ENCODE assay signal across 8 cellular contexts in the genomic region with DNA sequence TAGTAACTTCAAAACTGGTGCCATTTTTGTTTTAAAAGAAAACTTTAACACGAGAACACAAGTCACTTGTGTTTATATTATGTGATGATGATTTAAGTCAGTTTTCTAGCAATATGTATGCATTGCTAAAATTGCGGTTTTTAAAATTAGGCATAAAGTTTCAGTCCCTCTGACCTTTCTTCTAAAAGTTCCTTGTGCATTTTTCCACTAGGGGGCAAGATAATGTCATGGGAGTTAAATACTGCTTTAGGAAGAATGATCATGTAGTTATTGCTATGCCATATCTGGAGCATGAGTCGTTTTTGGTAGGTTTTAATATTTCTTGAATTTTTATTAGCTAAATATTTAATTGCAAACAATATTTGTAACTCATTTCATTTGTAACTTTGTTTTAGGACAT. TPM values are rescaled to one million over a fixed set of nuclear protein-coding genes. Genes with fewer than 3 reads are reported as not detected.
A peak's percentile ranks its signal among the peaks of the same experiment; 100 is the strongest.
DNase-seq lines count a peak whose midpoint lies in the region; FAIRE-seq and TF ChIP-seq lines count a peak whose summit lies in the region.

No MANE protein-coding gene starts in this region.

- WGBS in SK-N-SH (ENCODE audit: low lambda C conversion rate): 43% methylated on average over 3 of the region's 3 CpGs

- H2AFZ ChIP-seq in SK-N-SH (ENCODE audit: low read depth): no peak overlapping the region

- no peak for TF ChIP-seq POLR2A in H54 (IDR thresholded peaks at IDR 0.05; ENCODE audit: low read depth, low read length)

- TF ChIP-seq CTCF in BJ (IDR thresholded peaks at IDR 0.05; ENCODE audit: insufficient read depth, low read depth, low read length) (peak; percentile 64), SK-N-SH (IDR thresholded peaks at IDR 0.05) (peak; percentile 82)

- DNase-seq in BJ (ENCODE audit: low read depth) (no peak), H54 (ENCODE audit: insufficient read length, low spot score) (no peak), SK-N-SH (no peak), frontal cortex (ENCODE audit: low spot score in 2 of 2) (no peak), stromal cell of bone marrow (ENCODE audit: low read depth) (peak; percentile 43), activated gamma-delta T cell (lab: John Stamatoyannopoulos, UW) (no peak)
- DNase-seq in activated CD8-positive, alpha-beta memory T cell treated with anti-CD3 and anti-CD28 coated beads, Interleukin-2, amount 50 U/mL, for 4 hours: no peak
- DNase-seq in NK-92 treated with Interleukin-12 subunit alpha and Interleukin-12 subunit beta, amount 100 ng/mL, for 24 hours (lab: John Stamatoyannopoulos, UW): no peak

- POLR2A ChIA-PET in BJ (lab: Charles Lee): no interaction called here
- POLR2A ChIA-PET in SK-N-SH (lab: Yijun Ruan, JAX): no interaction called here

- H3K79me2 ChIP-seq in SK-N-SH (ENCODE audit: insufficient read depth): no peaks in the 10 kb centered on the region

- CTCF ChIA-PET in BJ (lab: Yijun Ruan, JAX): interaction anchor here (0.6 to 6.7 kb wide), 22 partner anchors 9 to 779 kb away, joined by 3 to 172 read pairs (median 4); a partner anchor contains a TSS
- CTCF ChIA-PET in SK-N-SH (lab: Yijun Ruan, JAX): interaction anchor here (0.8 to 5.3 kb wide), 8 partner anchors 9 to 780 kb away, joined by 3 to 37 read pairs (median 6); a partner anchor contains a TSS

- H3K27ac ChIP-seq in SK-N-SH (ENCODE audit: low read depth in 2 of 2, low read length in 1 of 2): no peak overlapping the region

- no peaks in the 10 kb centered on the region for H3K27me3 ChIP-seq in BJ (ENCODE audit: control insufficient read depth, insufficient read depth, low read length)
- no peaks in the 10 kb centered on the region for H3K27me3 ChIP-seq in SK-N-SH (ENCODE audit: insufficient read depth)

- H3K9ac ChIP-seq in SK-N-SH: no peak overlapping the region

- no peaks in the 10 kb centered on the region for H3K9me3 ChIP-seq in SK-N-SH

- H3K36me3 ChIP-seq in BJ (ENCODE audit: control insufficient read depth, insufficient read depth, low read length) (no peaks in the 10 kb centered on the region), SK-N-SH (replicated peaks in 1 of 2; ENCODE audit: control insufficient read depth in 1 of 2, insufficient read depth in 2 of 2, low read length in 1 of 2) (peaks cover 6 to 39% of the 10 kb centered on the region in 2 experiments)

- H3K9me2 ChIP-seq in SK-N-SH: no peaks in the 10 kb centered on the region

- TF ChIP-seq RAD21 in SK-N-SH (IDR thresholded peaks at IDR 0.05; ENCODE audit: low read length): peak; percentile 73

- no peak overlapping the region for H3K4me2 ChIP-seq in SK-N-SH

- FAIRE-seq in H54 (lab: Jason Lieb, UNC) (peak; percentile 84), frontal cortex (lab: Jason Lieb, UNC) (peak; percentile 82)

- no peaks in the 10 kb centered on the region; a peak in 1 of 4 replicates for H3K4me1 ChIP-seq in SK-N-SH (ENCODE audit: control insufficient read depth in 1 of 2, insufficient read depth in 2 of 2, low read depth in 1 of 2, low read length in 1 of 2)

- H3K4me3 ChIP-seq in BJ (ENCODE audit: low read depth, low read length) (no peak overlapping the region), SK-N-SH (ENCODE audit: low read depth in 2 of 2, low read length in 1 of 2) (no peak overlapping the region)

- no peaks in the 10 kb centered on the region for H4K20me1 ChIP-seq in SK-N-SH (ENCODE audit: insufficient read depth)

- H3F3A ChIP-seq in SK-N-SH (replicated peaks; ENCODE audit: insufficient read depth): no peaks in the 10 kb centered on the region

- TF ChIP-seq EP300 in SK-N-SH (IDR thresholded peaks at IDR 0.05; ENCODE audit: borderline replicate concordance in 1 of 2, low read depth in 1 of 2, low read length in 1 of 2): no peak

TF ChIP-seq in SK-N-SH, 30 proteins besides CTCF, POLR2A, EP300 and RAD21:
- peak; percentile 45 for TF ChIP-seq SMC3 (IDR thresholded peaks at IDR 0.05; ENCODE audit: low read depth, low read length)
- no peak for TF ChIP-seq GATA2 (CRISPR knock-in tag; IDR thresholded peaks at IDR 0.05)

RNA-seq across cellular contexts. Expression of a gene that starts 10.7 kb away (rescaled TPM):
- polyA plus RNA-seq in BJ (2011; rRNA removed): 2.6 and 2.8 TPM in 2 replicates
- polyA minus RNA-seq in BJ (2011; rRNA and poly(A)+ RNA removed): 1.3 TPM in 2 replicates
- 2.6 TPM in 2 replicates for polyA plus RNA-seq in SK-N-SH (2012; rRNA removed)
- polyA plus RNA-seq in SK-N-SH (2012; cell fraction: cytosol; rRNA removed): 3.0 and 3.6 TPM in 2 replicates
- 4.1 and 7.0 TPM in 2 replicates for polyA plus RNA-seq in SK-N-SH (2012; cell fraction: nucleus; rRNA removed)
- total RNA-seq in frontal cortex: 24.9 TPM
